In genomic region chr7:70177166-70177565, GRCh38 we compare ENCODE assay signal across 14 cellular contexts.
DNase-seq lines count a peak whose midpoint lies in the region; ATAC-seq and TF ChIP-seq lines count a peak whose summit lies in the region.
"Had no signal": no experiment of that assay in that cellular context is flagged by ENCODE, and none has a peak within 500 bp of the region (broad histone marks: within the 10 kb centered on the region; RNA-seq: fewer than 3 reads in every experiment).

No MANE protein-coding gene starts in this region.

- H3K27me3 Mint-ChIP-seq in activated CD8-positive, alpha-beta T cell treated with anti-CD3 and anti-CD28 coated beads for 36 hours, result peaks cover 21% of the 10 kb centered on the region
- peaks cover 20% of the 10 kb centered on the region for H3K27me3 Mint-ChIP-seq in activated CD8-positive, alpha-beta T cell treated with anti-CD3 and anti-CD28 coated beads, Interleukin-2, amount 10 ng/mL, durations not matched to agents 7 days and 5 days (ENCODE audit: low read depth)
- H3K27me3 Mint-ChIP-seq in naive thymus-derived CD8-positive, alpha-beta T cell, result peaks cover 4 to 8% (median 8%) of the 10 kb centered on the region in 5 donors

- no peak overlapping the region for H3K4me3 Mint-ChIP-seq in activated CD8-positive, alpha-beta T cell treated with anti-CD3 and anti-CD28 coated beads for 36 hours
- H3K4me3 Mint-ChIP-seq in activated CD8-positive, alpha-beta T cell treated with anti-CD3 and anti-CD28 coated beads, Interleukin-2, amount 10 ng/mL, durations not matched to agents 7 days and 5 days, result no peak overlapping the region
- H3K4me3 Mint-ChIP-seq in naive thymus-derived CD8-positive, alpha-beta T cell, result no peak overlapping the region

- H3K4me3 ChIP-seq in astrocyte of the spinal cord (ENCODE audit: low read depth, low read length) (no peak overlapping the region), skeletal muscle cell (ENCODE audit: low read depth, low read length) (no peak overlapping the region)
- H3K4me3 ChIP-seq: ascending aorta, left lung had no signal

- DNase-seq in activated CD8-positive, alpha-beta T cell treated with anti-CD3 and anti-CD28 coated beads for 36 hours, result peak; percentile 3
- no peak for DNase-seq in activated CD8-positive, alpha-beta T cell treated with anti-CD3 and anti-CD28 coated beads, Interleukin-2, amount 10 ng/mL, durations not matched to agents 7 days and 5 days
- DNase-seq in HT1080 (ENCODE audit: low read depth) (peak; percentile 49), astrocyte of the spinal cord (ENCODE audit: low read depth, low spot score) (peak; percentile 70), skeletal muscle cell (ENCODE audit: low read depth) (peak; percentile 41), head of caudate nucleus (no peak)
- no peak for DNase-seq in naive thymus-derived CD8-positive, alpha-beta T cell
- DNase-seq: Caco-2, left lung, NCI-H2081, NCI-H774, posterior cingulate gyrus had no signal

- H3K36me3 Mint-ChIP-seq in activated CD8-positive, alpha-beta T cell treated with anti-CD3 and anti-CD28 coated beads for 36 hours (ENCODE audit: low read depth), result no peaks in the 10 kb centered on the region
- H3K36me3 Mint-ChIP-seq in activated CD8-positive, alpha-beta T cell treated with anti-CD3 and anti-CD28 coated beads, Interleukin-2, amount 10 ng/mL, durations not matched to agents 7 days and 5 days (ENCODE audit: low read depth), result no peaks in the 10 kb centered on the region
- no peaks in the 10 kb centered on the region for H3K36me3 Mint-ChIP-seq in naive thymus-derived CD8-positive, alpha-beta T cell

- no peak overlapping the region for H3K27ac Mint-ChIP-seq in activated CD8-positive, alpha-beta T cell treated with anti-CD3 and anti-CD28 coated beads for 36 hours
- H3K27ac Mint-ChIP-seq in activated CD8-positive, alpha-beta T cell treated with anti-CD3 and anti-CD28 coated beads, Interleukin-2, amount 10 ng/mL, durations not matched to agents 7 days and 5 days, result no peak overlapping the region
- H3K27ac Mint-ChIP-seq in naive thymus-derived CD8-positive, alpha-beta T cell, result no peak overlapping the region

- peaks cover 7% of the 10 kb centered on the region for H3K4me1 Mint-ChIP-seq in activated CD8-positive, alpha-beta T cell treated with anti-CD3 and anti-CD28 coated beads for 36 hours (ENCODE audit: low read depth)
- peaks cover 13% of the 10 kb centered on the region for H3K4me1 Mint-ChIP-seq in activated CD8-positive, alpha-beta T cell treated with anti-CD3 and anti-CD28 coated beads, Interleukin-2, amount 10 ng/mL, durations not matched to agents 7 days and 5 days (ENCODE audit: low read depth)
- H3K4me1 Mint-ChIP-seq in naive thymus-derived CD8-positive, alpha-beta T cell, result peaks cover 1 to 25% (median 9%) of the 10 kb centered on the region in 4 donors

- POLR2A ChIA-PET in activated CD8-positive, alpha-beta T cell treated with anti-CD3 and anti-CD28 coated beads for 36 hours (lab: Charles Lee), result no interaction called here
- POLR2A ChIA-PET in activated CD8-positive, alpha-beta T cell treated with anti-CD3 and anti-CD28 coated beads, Interleukin-2, amount 10 ng/mL, durations not matched to agents 7 days and 5 days (lab: Charles Lee), result no interaction called here
- POLR2A ChIA-PET in naive thymus-derived CD8-positive, alpha-beta T cell (lab: Charles Lee), result no interaction called here

- CTCF ChIA-PET in activated CD8-positive, alpha-beta T cell treated with anti-CD3 and anti-CD28 coated beads for 36 hours (lab: Charles Lee), result no interaction called here
- CTCF ChIA-PET in activated CD8-positive, alpha-beta T cell treated with anti-CD3 and anti-CD28 coated beads, Interleukin-2, amount 10 ng/mL, durations not matched to agents 7 days and 5 days (lab: Charles Lee), result no interaction called here

- TF ChIP-seq CTCF in activated CD8-positive, alpha-beta T cell treated with anti-CD3 and anti-CD28 coated beads for 36 hours (IDR thresholded peaks at IDR 0.05), result no peak
- no peak for TF ChIP-seq CTCF in astrocyte of the spinal cord (IDR thresholded peaks at IDR 0.05; ENCODE audit: low read depth, low read length)

- peak; percentile 49 for ATAC-seq in activated CD8-positive, alpha-beta T cell treated with anti-CD3 and anti-CD28 coated beads for 36 hours
- no peak for ATAC-seq in activated CD8-positive, alpha-beta T cell treated with anti-CD3 and anti-CD28 coated beads, Interleukin-2, amount 10 ng/mL, durations not matched to agents 7 days and 5 days
- ATAC-seq in naive thymus-derived CD8-positive, alpha-beta T cell, result no peak
- no peak for ATAC-seq in GM19397 (IDR thresholded peaks at IDR 0.05; ENCODE audit: unreplicated experiment)
- ATAC-seq: left lung had no signal

- intact Hi-C loops in activated CD8-positive, alpha-beta T cell treated with anti-CD3 and anti-CD28 coated beads for 36 hours (cut with micrococcal nuclease), result no loop called here
- intact Hi-C loops in head of caudate nucleus (cut with DNase I), result no loop called here

- in situ Hi-C loops in astrocyte of the spinal cord (cut with HindIII; ENCODE audit: low sequenced_read_pairs), result no loop called here

- no peaks in the 10 kb centered on the region for H3K9me3 Mint-ChIP-seq in activated CD8-positive, alpha-beta T cell treated with anti-CD3 and anti-CD28 coated beads for 36 hours
- H3K9me3 Mint-ChIP-seq in activated CD8-positive, alpha-beta T cell treated with anti-CD3 and anti-CD28 coated beads, Interleukin-2, amount 10 ng/mL, durations not matched to agents 7 days and 5 days (ENCODE audit: insufficient read depth), result no peaks in the 10 kb centered on the region
- H3K9me3 Mint-ChIP-seq in naive thymus-derived CD8-positive, alpha-beta T cell, result peaks cover 0 to 4% (median 0%) of the 10 kb centered on the region in 9 donors

Comparison
In these comparisons a context has a peak if more than half of its experiments do, and no peak if none do; other contexts are left out.
1. DNase-seq: peak in activated CD8-positive, alpha-beta T cell treated with anti-CD3 and anti-CD28 coated beads for 36 hours (single experiment), HT1080 (single experiment), astrocyte of the spinal cord (single experiment) and skeletal muscle cell (single experiment); none in activated CD8-positive, alpha-beta T cell treated with anti-CD3 and anti-CD28 coated beads, Interleukin-2, amount 10 ng/mL, durations not matched to agents 7 days and 5 days (single experiment), naive thymus-derived CD8-positive, alpha-beta T cell (0 of 10) and head of caudate nucleus (0 of 42).